10 cellular contexts compared by ENCODE assay signal in genomic region chr4:6087669-6088068, GRCh38.
DNase-seq lines count a peak whose midpoint lies in the region; ATAC-seq and TF ChIP-seq lines count a peak whose summit lies in the region.
"Had no signal": no experiment of that assay in that cellular context is flagged by ENCODE, and none has a peak within 500 bp of the region (broad histone marks: within the 10 kb centered on the region; RNA-seq: fewer than 3 reads in every experiment).

No MANE protein-coding gene starts in this region.

- no peak for TF ChIP-seq POLR2A in esophagus squamous epithelium (IDR thresholded peaks at IDR 0.05)

- intact Hi-C loops in esophagus squamous epithelium (cut with DNase I): loop anchor here (5.0 kb wide), 1 partner anchor 90 kb away; no protein-coding TSS in a partner anchor
- intact Hi-C loops in sciatic nerve (cut with DNase I): no loop called here

- H3K4me3 ChIP-seq in esophagus squamous epithelium: no peak overlapping the region

- ATAC-seq in sciatic nerve: no peak
- no peak for ATAC-seq in natural killer cell treated with Interleukin-12 subunit alpha and Interleukin-12 subunit beta and Interleukin-15 and Interleukin-18, amount 100 ng/mL, for 72 hours

- H3K9me3 ChIP-seq in esophagus squamous epithelium: no peaks in the 10 kb centered on the region

- peak; percentile 33 for DNase-seq in NCI-H2171 treated with DMSO at 0.1 percent for 48 hours (lab: John Stamatoyannopoulos, UW)
- DNase-seq in NCI-H2171 (lab: John Stamatoyannopoulos, UW): no peak
- DNase-seq in NCI-H526 (lab: John Stamatoyannopoulos, UW): peak; percentile 43 to 76
- no peak for DNase-seq in esophagus squamous epithelium (lab: John Stamatoyannopoulos, UW)
- no peak for DNase-seq in progenitor cell of endocrine pancreas (ENCODE audit: low spot score, unreplicated experiment)
- DNase-seq in sciatic nerve (ENCODE audit: low spot score): no peak
- DNase-seq in natural killer cell treated with Interleukin-12 subunit alpha and Interleukin-12 subunit beta and Interleukin-15 and Interleukin-18, amount 100 ng/mL, for 72 hours (ENCODE audit: low spot score): no peak
- no peak for DNase-seq in T-helper 1 cell
- DNase-seq: activated B cell treated with CpG ODN at 0.5 μM for 24 hours had no signal

- no peaks in the 10 kb centered on the region for H3K36me3 ChIP-seq in esophagus squamous epithelium

- no peak overlapping the region for H3K4me3 Mint-ChIP-seq in progenitor cell of endocrine pancreas (ENCODE audit: low read depth)
- H3K4me3 Mint-ChIP-seq in natural killer cell treated with Interleukin-12 subunit alpha and Interleukin-12 subunit beta and Interleukin-15 and Interleukin-18, amount 100 ng/mL, for 72 hours: no peak overlapping the region
- H3K4me3 Mint-ChIP-seq: activated B cell treated with CpG ODN at 0.5 μM for 24 hours, B cell had no signal

- no peaks in the 10 kb centered on the region for H3K9me3 Mint-ChIP-seq in progenitor cell of endocrine pancreas (ENCODE audit: low read depth)
- H3K9me3 Mint-ChIP-seq in natural killer cell treated with Interleukin-12 subunit alpha and Interleukin-12 subunit beta and Interleukin-15 and Interleukin-18, amount 100 ng/mL, for 72 hours: no peaks in the 10 kb centered on the region
- H3K9me3 Mint-ChIP-seq: activated B cell treated with CpG ODN at 0.5 μM for 24 hours had no signal

- no peak overlapping the region for H3K27ac ChIP-seq in esophagus squamous epithelium

- peaks cover 23% of the 10 kb centered on the region for H3K27me3 Mint-ChIP-seq in progenitor cell of endocrine pancreas
- no peaks in the 10 kb centered on the region for H3K27me3 Mint-ChIP-seq in natural killer cell treated with Interleukin-12 subunit alpha and Interleukin-12 subunit beta and Interleukin-15 and Interleukin-18, amount 100 ng/mL, for 72 hours
- H3K27me3 Mint-ChIP-seq: activated B cell treated with CpG ODN at 0.5 μM for 24 hours had no signal

- H3K4me1 ChIP-seq in esophagus squamous epithelium: no peaks in the 10 kb centered on the region

- TF ChIP-seq CTCF in esophagus squamous epithelium (IDR thresholded peaks at IDR 0.05): peak in 5 of 6 experiments; percentile 52 to 80 (median 63)
- TF ChIP-seq CTCF in progenitor cell of endocrine pancreas (IDR thresholded peaks at IDR 0.05; ENCODE audit: unreplicated experiment): peak; percentile 72

- H3K4me1 Mint-ChIP-seq in progenitor cell of endocrine pancreas (ENCODE audit: low read depth): no peaks in the 10 kb centered on the region
- H3K4me1 Mint-ChIP-seq in natural killer cell treated with Interleukin-12 subunit alpha and Interleukin-12 subunit beta and Interleukin-15 and Interleukin-18, amount 100 ng/mL, for 72 hours (ENCODE audit: low read depth in 2 of 2): peaks cover 4 to 7% of the 10 kb centered on the region in 2 donors
- H3K4me1 Mint-ChIP-seq: activated B cell treated with CpG ODN at 0.5 μM for 24 hours, B cell had no signal

- H3K27me3 ChIP-seq in esophagus squamous epithelium: peaks cover 0 to 15% (median 0%) of the 10 kb centered on the region in 4 donors

- no peak overlapping the region for H3K27ac Mint-ChIP-seq in progenitor cell of endocrine pancreas
- no peak overlapping the region for H3K27ac Mint-ChIP-seq in natural killer cell treated with Interleukin-12 subunit alpha and Interleukin-12 subunit beta and Interleukin-15 and Interleukin-18, amount 100 ng/mL, for 72 hours
- H3K27ac Mint-ChIP-seq: activated B cell treated with CpG ODN at 0.5 μM for 24 hours, B cell had no signal

- peaks cover 2% of the 10 kb centered on the region for H3K36me3 Mint-ChIP-seq in progenitor cell of endocrine pancreas (ENCODE audit: insufficient read depth)
- no peaks in the 10 kb centered on the region for H3K36me3 Mint-ChIP-seq in natural killer cell treated with Interleukin-12 subunit alpha and Interleukin-12 subunit beta and Interleukin-15 and Interleukin-18, amount 100 ng/mL, for 72 hours

- 11 to 31% methylated on average over 2 of the region's 2 CpGs for WGBS in esophagus squamous epithelium, 2 donors

Comparison
In these comparisons a context has a peak if more than half of its experiments do, and no peak if none do; other contexts are left out.
1. DNase-seq: peak in NCI-H2171 treated with DMSO at 0.1 percent for 48 hours (single experiment) and NCI-H526 (2 of 2); none in NCI-H2171 (single experiment), esophagus squamous epithelium (single experiment), progenitor cell of endocrine pancreas (single experiment), sciatic nerve (single experiment), natural killer cell treated with Interleukin-12 subunit alpha and Interleukin-12 subunit beta and Interleukin-15 and Interleukin-18, amount 100 ng/mL, for 72 hours (single experiment) and T-helper 1 cell (0 of 5).